ENCODE assay signal across 28 cellular contexts in genomic region chr7:73824986-73825385, GRCh38. TPM values are rescaled to one million over a fixed set of nuclear protein-coding genes. Genes with fewer than 3 reads are reported as not detected.
DNase-seq lines count a peak whose midpoint lies in the region; ATAC-seq and TF ChIP-seq lines count a peak whose summit lies in the region.
"Had no signal": no experiment of that assay in that cellular context is flagged by ENCODE, and none has a peak within 500 bp of the region (broad histone marks: within the 10 kb centered on the region; RNA-seq: fewer than 3 reads in every experiment).

No MANE protein-coding gene starts in this region.

- TF ChIP-seq RAD21 in HCT116 (IDR thresholded peaks at IDR 0.05; ENCODE audit: low read depth) = no peak

- TF ChIP-seq POLR2A in HCT116 (IDR thresholded peaks at IDR 0.05; ENCODE audit: borderline replicate concordance, extremely low read depth, insufficient read depth, insufficient read length) = no peak

- no peak for DNase-seq in HCT116 (ENCODE audit: low read depth, low spot score)
- no peak for DNase-seq in activated B cell treated with CpG ODN at 0.5 μM for 24 hours
- DNase-seq in osteoblast (ENCODE audit: insufficient read length, low spot score, missing footprints) = peak; percentile 78
- DNase-seq in DMS79 treated with DMSO at 0.1 percent for 48 hours (lab: John Stamatoyannopoulos, UW) = no peak
- no peak for DNase-seq in NCI-H2171 (lab: John Stamatoyannopoulos, UW)
- no peak for DNase-seq in HuH-7.5 (ENCODE audit: low spot score)
- no peak for DNase-seq in NK-92 (lab: John Stamatoyannopoulos, UW; ENCODE audit: unreplicated experiment)
- DNase-seq: activated CD4-positive, alpha-beta T cell treated with anti-CD3 and anti-CD28 coated beads, Interleukin-2, amount 10 ng/mL, durations not matched to agents 24 days and 14 days; activated CD8-positive, alpha-beta memory T cell treated with anti-CD3 and anti-CD28 coated beads, Interleukin-2, amount 10 ng/mL, durations not matched to agents 7 days and 5 days; activated naive CD4-positive, alpha-beta T cell treated with Interleukin-2 at 50 U/mL for 16 hours; brain microvascular endothelial cell; DND-41; naive thymus-derived CD4-positive, alpha-beta T cell; NCI-H2081; NCI-H446 treated with DMSO at 0.1 percent for 48 hours; retina; stimulated activated CD4-positive, alpha-beta T cell treated with anti-CD3 and anti-CD28 coated beads, Interleukin-2, amount 100 ng/mL, for 24 hours had no signal

- H3K4me1 ChIP-seq in HCT116 (ENCODE audit: control insufficient read depth in 1 of 2, insufficient read depth in 2 of 2, low read length in 2 of 2) = peaks cover 81 to 91% of the 10 kb centered on the region in 2 experiments
- peaks cover 18% of the 10 kb centered on the region for H3K4me1 ChIP-seq in osteoblast (ENCODE audit: insufficient read depth, low read length)

- H3K27me3 ChIP-seq in HCT116 (ENCODE audit: insufficient read depth, low read length) (no peaks in the 10 kb centered on the region), osteoblast (ENCODE audit: insufficient read depth, low read length) (no peaks in the 10 kb centered on the region)
- H3K27me3 ChIP-seq: BLaER1, brain microvascular endothelial cell had no signal

- CTCF ChIA-PET in HCT116 (lab: Charles Lee) (no interaction called here), activated B cell treated with CpG ODN at 0.5 μM for 24 hours (lab: Charles Lee) (no interaction called here)

- H3K9me3 ChIP-seq in HCT116 (ENCODE audit: control insufficient read depth in 1 of 2, insufficient read depth in 1 of 2, low read depth in 1 of 2, low read length in 2 of 2) (no peaks in the 10 kb centered on the region), osteoblast (ENCODE audit: low read depth, low read length) (no peaks in the 10 kb centered on the region)
- H3K9me3 ChIP-seq: BLaER1, tibial nerve had no signal

- intact Hi-C loops in HCT116 (cut with micrococcal nuclease) (no loop called here), activated B cell treated with CpG ODN at 0.5 μM for 24 hours (cut with micrococcal nuclease) (no loop called here)

- H3K79me2 ChIP-seq in HCT116 (ENCODE audit: insufficient read depth, low read length) (no peaks in the 10 kb centered on the region; the same call in 1 of the 2 replicates), osteoblast (ENCODE audit: insufficient read depth, low read length) (no peaks in the 10 kb centered on the region)

- no peak for TF ChIP-seq CTCF in C4-2B (conservative IDR thresholded peaks at IDR 0.05)
- TF ChIP-seq CTCF in HCT116 (IDR thresholded peaks at IDR 0.05 in 2 of 3, conservative IDR thresholded peaks at IDR 0.05 in 1 of 3; ENCODE audit: borderline replicate concordance in 1 of 3, insufficient read depth in 1 of 3, low read depth in 2 of 3, low read length in 2 of 3) = no peak
- no peak for TF ChIP-seq CTCF in activated B cell treated with CpG ODN at 0.5 μM for 24 hours (IDR thresholded peaks at IDR 0.05)
- TF ChIP-seq CTCF in osteoblast (IDR thresholded peaks at IDR 0.05; ENCODE audit: extremely low read depth, low read depth, low read length) = no peak

- no peaks in the 10 kb centered on the region for H3K36me3 ChIP-seq in HCT116 (ENCODE audit: control insufficient read depth in 1 of 2, insufficient read depth in 2 of 2, low read length in 2 of 2)
- H3K36me3 ChIP-seq in osteoblast (ENCODE audit: insufficient read depth, low read length) = no peaks in the 10 kb centered on the region
- H3K36me3 ChIP-seq: BLaER1, brain microvascular endothelial cell, tibial nerve had no signal

- H3K36me3 Mint-ChIP-seq in activated B cell treated with CpG ODN at 0.5 μM for 24 hours (ENCODE audit: low read depth) = no peaks in the 10 kb centered on the region
- H3K36me3 Mint-ChIP-seq: activated CD8-positive, alpha-beta memory T cell treated with anti-CD3 and anti-CD28 coated beads, Interleukin-2, amount 10 ng/mL, durations not matched to agents 7 days and 5 days; mesothelial cell of epicardium; naive thymus-derived CD4-positive, alpha-beta T cell had no signal

- no TSS peak for BruUV-seq in HCT116 (replicated peaks; lab: Mats Ljungman, UMichigan)

- no peak for ATAC-seq in HCT116
- ATAC-seq in activated B cell treated with CpG ODN at 0.5 μM for 24 hours (ENCODE audit: low read depth) = no peak
- ATAC-seq: activated CD8-positive, alpha-beta memory T cell treated with anti-CD3 and anti-CD28 coated beads, Interleukin-2, amount 10 ng/mL, durations not matched to agents 7 days and 5 days; naive thymus-derived CD4-positive, alpha-beta T cell had no signal

- H3K27ac ChIP-seq in C4-2B (peak overlapping the region; percentile 98; the same call in 1 of the 2 replicates), HCT116 (ENCODE audit: low read depth, low read length) (peak overlapping the region; percentile 40; the same call in 1 of the 2 replicates), osteoblast (ENCODE audit: low read depth, low read length) (no peak overlapping the region)
- H3K27ac ChIP-seq: BLaER1, brain microvascular endothelial cell, epithelial cell of prostate, tibial nerve had no signal

- no peaks in the 10 kb centered on the region for H3K9me3 Mint-ChIP-seq in activated B cell treated with CpG ODN at 0.5 μM for 24 hours
- H3K9me3 Mint-ChIP-seq: activated CD4-positive, alpha-beta T cell treated with anti-CD3 and anti-CD28 coated beads, Interleukin-2, amount 10 ng/mL, durations not matched to agents 24 days and 14 days; IgD-negative memory B cell; mesothelial cell of epicardium; T-helper 2 cell treated with Interferon-gamma antibody and Interleukin-4, amounts not matched to agents 5 μg/mL and 100 μg/mL, for 36 hours had no signal

- H3K4me3 ChIP-seq in HCT116 (replicated peaks in 1 of 2; ENCODE audit: low read depth in 1 of 2, low read length in 2 of 2) (no peak overlapping the region), osteoblast (ENCODE audit: insufficient read depth, low read length) (no peak overlapping the region)
- H3K4me3 ChIP-seq: BLaER1, smooth muscle cell, tibial nerve had no signal

- H3K27me3 Mint-ChIP-seq in activated B cell treated with CpG ODN at 0.5 μM for 24 hours = peaks cover 3% of the 10 kb centered on the region

- no peaks in the 10 kb centered on the region for H3K9me2 ChIP-seq in HCT116 (ENCODE audit: insufficient read depth)

- peaks cover 29% of the 10 kb centered on the region for H3K4me1 Mint-ChIP-seq in activated B cell treated with CpG ODN at 0.5 μM for 24 hours

- H3K4me3 Mint-ChIP-seq in activated B cell treated with CpG ODN at 0.5 μM for 24 hours = no peak overlapping the region
- H3K4me3 Mint-ChIP-seq: activated CD4-positive, alpha-beta T cell treated with anti-CD3 and anti-CD28 coated beads, Interleukin-2, amount 10 ng/mL, durations not matched to agents 24 days and 14 days; activated CD8-positive, alpha-beta memory T cell treated with anti-CD3 and anti-CD28 coated beads, Interleukin-2, amount 10 ng/mL, durations not matched to agents 7 days and 5 days; IgD-negative memory B cell; mesothelial cell of epicardium; T-helper 2 cell treated with Interferon-gamma antibody and Interleukin-4, amounts not matched to agents 5 μg/mL and 100 μg/mL, for 36 hours had no signal

- POLR2A ChIA-PET in HCT116 (lab: Charles Lee) (interaction anchor here (1.7 kb wide), 1 partner anchor 11 kb away, joined by 4 read pairs; no protein-coding TSS in a partner anchor), activated B cell treated with CpG ODN at 0.5 μM for 24 hours (lab: Charles Lee) (no interaction called here)

- H3K27ac Mint-ChIP-seq in activated B cell treated with CpG ODN at 0.5 μM for 24 hours = peak overlapping the region; percentile 46
- H3K27ac Mint-ChIP-seq: activated CD4-positive, alpha-beta T cell treated with anti-CD3 and anti-CD28 coated beads, Interleukin-2, amount 10 ng/mL, durations not matched to agents 24 days and 14 days; activated CD8-positive, alpha-beta memory T cell treated with anti-CD3 and anti-CD28 coated beads, Interleukin-2, amount 10 ng/mL, durations not matched to agents 7 days and 5 days; IgD-negative memory B cell; mesothelial cell of epicardium; T-helper 2 cell treated with Interferon-gamma antibody and Interleukin-4, amounts not matched to agents 5 μg/mL and 100 μg/mL, for 36 hours had no signal

- H4K20me1 ChIP-seq in HCT116 (ENCODE audit: insufficient read depth) (no peaks in the 10 kb centered on the region), osteoblast (ENCODE audit: insufficient read depth, low read length) (no peaks in the 10 kb centered on the region)
- H4K20me1 ChIP-seq: BLaER1 had no signal

- H3K9ac ChIP-seq in HCT116 (ENCODE audit: low read length) = peak overlapping the region; percentile 61; the same call in 1 of the 2 replicates
- H3K9ac ChIP-seq: BLaER1 had no signal

- no peak overlapping the region for H2AFZ ChIP-seq in HCT116 (ENCODE audit: low read depth, low read length, poor library complexity, severe bottlenecking)
- no peak overlapping the region for H2AFZ ChIP-seq in osteoblast (ENCODE audit: low read length)

- H3K4me2 ChIP-seq in HCT116 (ENCODE audit: low read length) (peak overlapping the region; percentile 94), osteoblast (ENCODE audit: insufficient read depth, low read length) (no peak overlapping the region)
- H3K4me2 ChIP-seq: BLaER1, smooth muscle cell had no signal

- RAD21 ChIA-PET in HCT116 (lab: Charles Lee; ENCODE audit: low non-redundant PET in 1 of 2, low total read pairs in 2 of 2, uncharacterized antibody in 2 of 2, unreplicated experiment in 2 of 2) = no interaction called here

TF ChIP-seq in HCT116, 20 proteins besides CTCF, POLR2A, EP300 and RAD21 (continues in another document):
- TF ChIP-seq SRF (IDR thresholded peaks at IDR 0.05; ENCODE audit: low read depth) (no peak), EZH2 (IDR thresholded peaks at IDR 0.05) (no peak)

RNA-seq across cellular contexts. Expression of gene CLDN4, which starts 5.8 kb away (rescaled TPM):
- total RNA-seq in HCT116 (2021; ENCODE audit: unreplicated experiment) = 234 TPM
- 401 and 646 TPM in 2 replicates for polyA plus RNA-seq in HCT116 (2012)
- total RNA-seq in activated B cell treated with CpG ODN at 0.5 μM for 24 hours = not detected in 2 replicates
- 0.36 and 0.59 TPM in 2 replicates for total RNA-seq in osteoblast
- total RNA-seq: activated CD4-positive, alpha-beta T cell treated with anti-CD3 and anti-CD28 coated beads, Interleukin-2, amount 10 ng/mL, durations not matched to agents 24 days and 14 days had no signal
- polyA plus RNA-seq: IgD-negative memory B cell had no signal

RNA-seq across cellular contexts. Expression of gene METTL27, which starts 17.3 kb away (rescaled TPM):
- 30.4 TPM for total RNA-seq in HCT116 (2021; ENCODE audit: unreplicated experiment)
- polyA plus RNA-seq in HCT116 (2012) = 36.9 and 40.2 TPM in 2 replicates
- total RNA-seq in activated B cell treated with CpG ODN at 0.5 μM for 24 hours = 0.66 and 1.7 TPM in 2 replicates
- 8.7 and 8.8 TPM in 2 replicates for total RNA-seq in osteoblast
- polyA plus RNA-seq: IgD-negative memory B cell had no signal

RNA-seq across cellular contexts. Expression of gene TMEM270, which starts 36.0 kb away (rescaled TPM):
- total RNA-seq in HCT116 (2021; ENCODE audit: unreplicated experiment) (1.1 TPM), activated B cell treated with CpG ODN at 0.5 μM for 24 hours (not detected in 2 replicates), osteoblast (not detected in 2 replicates)
- polyA plus RNA-seq in HCT116 (2012) = 0.81 and 0.85 TPM in 2 replicates
- total RNA-seq: activated CD4-positive, alpha-beta T cell treated with anti-CD3 and anti-CD28 coated beads, Interleukin-2, amount 10 ng/mL, durations not matched to agents 24 days and 14 days; activated CD8-positive, alpha-beta memory T cell treated with anti-CD3 and anti-CD28 coated beads, Interleukin-2, amount 10 ng/mL, durations not matched to agents 7 days and 5 days; glomerular endothelial cell; liver; mesothelial cell of epicardium; naive thymus-derived CD4-positive, alpha-beta T cell; omental fat pad; smooth muscle cell; tibial nerve had no signal
- polyA plus RNA-seq: IgD-negative memory B cell; naive thymus-derived CD4-positive, alpha-beta T cell; smooth muscle cell had no signal

RNA-seq across cellular contexts. Expression of gene CLDN3, which starts 54.9 kb away (rescaled TPM):
- total RNA-seq in HCT116 (2021; ENCODE audit: unreplicated experiment) = 19.2 TPM
- 41.6 and 56.2 TPM in 2 replicates for polyA plus RNA-seq in HCT116 (2012)
- total RNA-seq in activated B cell treated with CpG ODN at 0.5 μM for 24 hours = not detected in 2 replicates
- total RNA-seq in osteoblast = not detected in 2 replicates
- total RNA-seq: activated CD4-positive, alpha-beta T cell treated with anti-CD3 and anti-CD28 coated beads, Interleukin-2, amount 10 ng/mL, durations not matched to agents 24 days and 14 days; activated CD8-positive, alpha-beta memory T cell treated with anti-CD3 and anti-CD28 coated beads, Interleukin-2, amount 10 ng/mL, durations not matched to agents 7 days and 5 days; glomerular endothelial cell; naive thymus-derived CD4-positive, alpha-beta T cell; smooth muscle cell; tibial nerve had no signal
- polyA plus RNA-seq: IgD-negative memory B cell; naive thymus-derived CD4-positive, alpha-beta T cell had no signal

Comparison
In these comparisons a context has a peak if more than half of its experiments do, and no peak if none do; other contexts are left out.
1. RNA of gene CLDN4, which starts 5.8 kb away (total RNA-seq): 234 TPM in HCT116 (single experiment); 0.36 to 0.59 TPM in osteoblast and not detected in activated B cell treated with CpG ODN at 0.5 μM for 24 hours; every median in the first group is over 100 times any median in the second.